In genomic region chr5:127571314-127571713, GRCh38 we compare ENCODE assay signal across 18 cellular contexts.
DNase-seq lines count a peak whose midpoint lies in the region; ATAC-seq and TF ChIP-seq lines count a peak whose summit lies in the region.
"Had no signal": no experiment of that assay in that cellular context is flagged by ENCODE, and none has a peak within 500 bp of the region (broad histone marks: within the 10 kb centered on the region; RNA-seq: fewer than 3 reads in every experiment).

No MANE protein-coding gene starts in this region.

- CTCF ChIA-PET in GM10248 (lab: Yijun Ruan, JAX) = interaction anchor here (0.8 to 5.7 kb wide), 10 partner anchors 8 to 630 kb away, joined by 3 to 47 read pairs (median 3); no protein-coding TSS in a partner anchor

- POLR2A ChIA-PET in GM10248 (lab: Yijun Ruan, JAX) = interaction anchor here (0.7 kb wide), 1 partner anchor 15 kb away, joined by 4 read pairs; no protein-coding TSS in a partner anchor

- peak; percentile 64 for ATAC-seq in HG02610 (IDR thresholded peaks at IDR 0.05; ENCODE audit: unreplicated experiment)
- ATAC-seq in HG03342 (IDR thresholded peaks at IDR 0.05; ENCODE audit: unreplicated experiment) = peak; percentile 59
- ATAC-seq: lower lobe of right lung had no signal

- no peak for TF ChIP-seq CTCF in GM10248 (IDR thresholded peaks at IDR 0.05; ENCODE audit: control extremely low read depth, extremely low read depth, low read depth, missing control alignments)

- H3K27me3 Mint-ChIP-seq in T-helper 2 cell treated with Interferon-gamma antibody and Interleukin-4, amounts not matched to agents 5 μg/mL and 100 μg/mL, for 36 hours (ENCODE audit: low read depth) = peaks cover 14% of the 10 kb centered on the region
- H3K27me3 Mint-ChIP-seq: dendritic cell treated with granulocyte-macrophage colony-stimulating factor and Interleukin-4, amounts not matched to agents 40 ng/mL and 50 ng/mL, for 4 days had no signal

- H3K27ac Mint-ChIP-seq in T-helper 2 cell treated with Interferon-gamma antibody and Interleukin-4, amounts not matched to agents 5 μg/mL and 100 μg/mL, for 36 hours = no peak overlapping the region
- H3K27ac Mint-ChIP-seq: activated naive CD4-positive, alpha-beta T cell treated with anti-CD3 and anti-CD28 coated beads, Interleukin-2, amount 50 U/mL, for 24 hours; dendritic cell treated with granulocyte-macrophage colony-stimulating factor and Interleukin-4, amounts not matched to agents 40 ng/mL and 50 ng/mL, for 4 days had no signal

- H3K9me3 Mint-ChIP-seq in T-helper 2 cell treated with Interferon-gamma antibody and Interleukin-4, amounts not matched to agents 5 μg/mL and 100 μg/mL, for 36 hours = peaks cover 14% of the 10 kb centered on the region

- peaks cover 6% of the 10 kb centered on the region for H3K4me1 Mint-ChIP-seq in T-helper 2 cell treated with Interferon-gamma antibody and Interleukin-4, amounts not matched to agents 5 μg/mL and 100 μg/mL, for 36 hours (ENCODE audit: low read depth)
- H3K4me1 Mint-ChIP-seq: activated naive CD4-positive, alpha-beta T cell treated with anti-CD3 and anti-CD28 coated beads, Interleukin-2, amount 50 U/mL, for 24 hours had no signal

- DNase-seq in GM10248 (ENCODE audit: extremely low spot score) (peak; percentile 72), GM19240 (ENCODE audit: insufficient read length, low spot score) (peak; percentile 71), NCI-H1092 treated with DMSO at 0.1 percent for 48 hours (lab: John Stamatoyannopoulos, UW) (no peak), anterior cingulate cortex (lab: John Stamatoyannopoulos, UW) (no peak), amygdala (lab: John Stamatoyannopoulos, UW) (no peak)
- no peak for DNase-seq in T-helper 2 cell treated with Interferon-gamma antibody and Interleukin-4, amounts not matched to agents 5 μg/mL and 100 μg/mL, for 36 hours (ENCODE audit: low spot score)
- DNase-seq: activated CD4-positive, CD25-positive, alpha-beta regulatory T cell treated with anti-CD3 and anti-CD28 coated beads, Interleukin-2, amount 50 U/mL, for 72 hours; gastrocnemius medialis; GOT3; Karpas-422; lower lobe of right lung; NCI-H446; stimulated activated CD4-positive, alpha-beta T cell treated with anti-CD3 and anti-CD28 coated beads, Interleukin-4, amount 100 ng/mL, for 4 hours; testis had no signal

- peaks cover 2% of the 10 kb centered on the region for H3K36me3 Mint-ChIP-seq in T-helper 2 cell treated with Interferon-gamma antibody and Interleukin-4, amounts not matched to agents 5 μg/mL and 100 μg/mL, for 36 hours (ENCODE audit: low read depth)

- no peak overlapping the region for H3K4me3 Mint-ChIP-seq in T-helper 2 cell treated with Interferon-gamma antibody and Interleukin-4, amounts not matched to agents 5 μg/mL and 100 μg/mL, for 36 hours
- H3K4me3 Mint-ChIP-seq: activated naive CD4-positive, alpha-beta T cell treated with anti-CD3 and anti-CD28 coated beads, Interleukin-2, amount 50 U/mL, for 24 hours; dendritic cell treated with granulocyte-macrophage colony-stimulating factor and Interleukin-4, amounts not matched to agents 40 ng/mL and 50 ng/mL, for 4 days had no signal

Comparison
In these comparisons a context has a peak if more than half of its experiments do, and no peak if none do; other contexts are left out.
1. DNase-seq: peak in GM10248 (single experiment) and GM19240 (single experiment); none in NCI-H1092 treated with DMSO at 0.1 percent for 48 hours (single experiment), anterior cingulate cortex (0 of 58), T-helper 2 cell treated with Interferon-gamma antibody and Interleukin-4, amounts not matched to agents 5 μg/mL and 100 μg/mL, for 36 hours (single experiment) and amygdala (0 of 56).